1 cellular context compared by ENCODE assay signal in genomic region chr3:197593046-197593380, GRCh38.
TF ChIP-seq lines count a peak whose summit lies in the region.

No MANE protein-coding gene starts in this region.

TF ChIP-seq in K562, 482 proteins besides CTCF, POLR2A, EP300 and RAD21 (continued from another document):
- TF ChIP-seq ZNF584 (CRISPR knock-in tag; IDR thresholded peaks at IDR 0.05; ENCODE audit: low read depth): 0 out of 2 replicates have a peak, but pooled peaks have one; percentile 66
- no peak for TF ChIP-seq ZFP91 (CRISPR knock-in tag; IDR thresholded peaks at IDR 0.05)
- TF ChIP-seq SPI1 (IDR thresholded peaks at IDR 0.05; ENCODE audit: borderline replicate concordance, low read depth, low read length): peak; percentile 66; the same call in 1 of the 2 replicates
- TF ChIP-seq ZBTB11 (CRISPR knock-in tag; IDR thresholded peaks at IDR 0.05): 0 out of 6 replicates have a peak, but pooled peaks of 1 of the 3 experiments have one; percentile 1
- TF ChIP-seq CHD4 (IDR thresholded peaks at IDR 0.05; ENCODE audit: insufficient read depth, insufficient replicate concordance, low read depth, low read length, poor library complexity, severe bottlenecking): peak; percentile 56
- 0 out of 2 replicates have a peak, but pooled peaks have one; percentile 36 for TF ChIP-seq RBFOX2 (IDR thresholded peaks at IDR 0.05; ENCODE audit: low read depth, low read length)
- TF ChIP-seq TFAP4 (CRISPR knock-in tag; IDR thresholded peaks at IDR 0.05; ENCODE audit: borderline replicate concordance): peak; percentile 9; the same call in 1 of the 2 replicates
- no peak for TF ChIP-seq ATF4 (CRISPR knock-in tag; IDR thresholded peaks at IDR 0.05)
- TF ChIP-seq CUX1 (CRISPR knock-in tag; IDR thresholded peaks at IDR 0.05): 0 out of 2 replicates have a peak, but pooled peaks have one; percentile 14
- peak; percentile 57; the same call in 1 of the 2 replicates for TF ChIP-seq ZBTB7A (IDR thresholded peaks at IDR 0.05; ENCODE audit: borderline replicate concordance, control insufficient read depth, low read depth, low read length)
- no peak for TF ChIP-seq OTX1 (CRISPR knock-in tag; IDR thresholded peaks at IDR 0.05)
- TF ChIP-seq RBBP5 (IDR thresholded peaks at IDR 0.05; ENCODE audit: borderline replicate concordance, insufficient read depth, low read length, poor library complexity, severe bottlenecking): peak; percentile 1
- 0 out of 2 replicates have a peak, but pooled peaks have one; percentile 1 for TF ChIP-seq MTA2 (IDR thresholded peaks at IDR 0.05; ENCODE audit: low read depth)
- no peak for TF ChIP-seq TRIM25 (IDR thresholded peaks at IDR 0.05; ENCODE audit: borderline replicate concordance)
- 0 out of 2 replicates have a peak, but pooled peaks have one; percentile 25 for TF ChIP-seq MTA1 (IDR thresholded peaks at IDR 0.05; ENCODE audit: borderline replicate concordance)
- TF ChIP-seq ZNF24 (IDR thresholded peaks at IDR 0.05): no peak
- TF ChIP-seq SMARCC2 (IDR thresholded peaks at IDR 0.05; ENCODE audit: low read depth): 0 out of 2 replicates have a peak, but pooled peaks have one; percentile 8
- no peak for TF ChIP-seq ZNF146 (CRISPR knock-in tag; IDR thresholded peaks at IDR 0.05; ENCODE audit: unreplicated experiment)
- TF ChIP-seq MYBL2 (IDR thresholded peaks at IDR 0.05; ENCODE audit: low read depth): no peak
- no peak for TF ChIP-seq MYBL2 (CRISPR knock-in tag; IDR thresholded peaks at IDR 0.05; ENCODE audit: borderline replicate concordance)
- TF ChIP-seq MEF2A (IDR thresholded peaks at IDR 0.05; ENCODE audit: control insufficient read depth, low read depth, low read length): no peak
